In genomic region chr10:85612833-85613232, GRCh38 we compare ENCODE assay signal across 9 cellular contexts.
DNase-seq lines count a peak whose midpoint lies in the region; ATAC-seq, FAIRE-seq and TF ChIP-seq lines count a peak whose summit lies in the region.
"Had no signal": no experiment of that assay in that cellular context is flagged by ENCODE, and none has a peak within 500 bp of the region (broad histone marks: within the 10 kb centered on the region; RNA-seq: fewer than 3 reads in every experiment).

No MANE protein-coding gene starts in this region.

- intact Hi-C loops in A673 (cut with micrococcal nuclease; ENCODE audit: unreplicated experiment): no loop called here

- CTCF ChIA-PET in A673 (lab: Charles Lee): no interaction called here

- POLR2A ChIA-PET in A673 (lab: Charles Lee; ENCODE audit: low non-redundant PET): no interaction called here

- no peak overlapping the region for H3K4me3 ChIP-seq in A673 (ENCODE audit: low read depth, low read length, poor library complexity, severe bottlenecking)
- H3K4me3 ChIP-seq in astrocyte of the cerebellum (ENCODE audit: low read depth, low read length): no peak overlapping the region

- no peak for FAIRE-seq in D721Med (lab: Jason Lieb, UNC)

- ATAC-seq in GM18907 (IDR thresholded peaks at IDR 0.05; ENCODE audit: unreplicated experiment) (peak; percentile 58), HG03103 (IDR thresholded peaks at IDR 0.05; ENCODE audit: low read depth, unreplicated experiment) (peak; percentile 38)
- ATAC-seq: esophagus mucosa had no signal

- peaks cover 6% of the 10 kb centered on the region for H3K27me3 ChIP-seq in A673 (replicated peaks; ENCODE audit: insufficient read depth, low read depth, low read length, poor library complexity)

- no peaks in the 10 kb centered on the region for H3K9me3 ChIP-seq in A673 (ENCODE audit: low read depth, low read length, poor library complexity, severe bottlenecking)

- DNase-seq in A673 (ENCODE audit: low spot score) (no peak), astrocyte of the cerebellum (ENCODE audit: low read depth) (no peak), GM13977 (ENCODE audit: low spot score) (no peak), NCI-H510A (lab: John Stamatoyannopoulos, UW) (no peak), D721Med (ENCODE audit: insufficient read length, low spot score) (no peak)
- no peak for DNase-seq in effector CD4-positive, alpha-beta T cell

- no peaks in the 10 kb centered on the region for H3K36me3 ChIP-seq in A673 (ENCODE audit: insufficient read depth, low read length, poor library complexity, severe bottlenecking)

- H3K4me1 ChIP-seq in A673 (ENCODE audit: insufficient read depth, low read length, poor library complexity, severe bottlenecking): no peaks in the 10 kb centered on the region

- in situ Hi-C loops in astrocyte of the cerebellum (cut with HindIII; ENCODE audit: low sequenced_read_pairs): no loop called here
- in situ Hi-C loops in GM13977 (cut with MboI; ENCODE audit: low pct_unique_long_range_greater_than_20kb, low sequenced_read_pairs, unreplicated experiment): no loop called here

- no TSS peak for BruUV-seq in A673 (replicated peaks; lab: Mats Ljungman, UMichigan)

- H3K27ac ChIP-seq in A673 (ENCODE audit: low read depth, low read length, poor library complexity, severe bottlenecking): no peak overlapping the region

- 0 out of 2 replicates have a peak, but pooled peaks have one; percentile 34 for TF ChIP-seq CTCF in A673 (conservative IDR thresholded peaks at IDR 0.05; ENCODE audit: low read depth, low read length)
- TF ChIP-seq CTCF in astrocyte of the cerebellum (IDR thresholded peaks at IDR 0.05; ENCODE audit: low read depth, low read length, missing control alignments): peak; percentile 6
- TF ChIP-seq CTCF in GM13977 (IDR thresholded peaks at IDR 0.05; ENCODE audit: extremely low read depth, insufficient read depth, missing control alignments): no peak
- no peak for TF ChIP-seq CTCF in D721Med (IDR thresholded peaks at IDR 0.05; ENCODE audit: insufficient read depth, missing control alignments)

Comparison
In these comparisons a context has a peak if more than half of its experiments do, and no peak if none do; other contexts are left out.
1. CTCF ChIP-seq: peak in A673 (single experiment) and astrocyte of the cerebellum (single experiment); none in GM13977 (single experiment) and D721Med (single experiment).